ENCODE assay signal across 8 cellular contexts in the genomic region with DNA sequence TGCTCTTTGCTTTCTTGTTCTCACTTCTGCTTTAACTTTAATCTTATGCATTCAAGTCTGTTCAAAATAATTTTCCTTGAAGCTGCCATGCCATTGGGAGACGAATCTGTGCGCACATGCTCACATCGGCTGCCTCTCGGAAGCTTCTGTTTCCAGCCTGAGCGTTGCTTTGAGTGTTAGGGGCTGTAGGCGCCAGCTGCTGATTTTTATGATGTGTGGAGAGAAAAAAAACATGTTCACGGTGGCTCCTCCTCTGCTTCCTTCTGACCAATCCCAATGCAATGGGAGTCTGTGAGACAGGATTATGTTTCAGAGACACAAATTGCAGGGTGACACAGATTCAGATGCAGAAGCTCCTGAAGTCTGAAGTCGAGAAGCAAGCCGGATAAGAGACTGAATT. TPM values are rescaled to one million over a fixed set of nuclear protein-coding genes. Genes with fewer than 3 reads are reported as not detected.
DNase-seq lines count a peak whose midpoint lies in the region; ATAC-seq, FAIRE-seq and TF ChIP-seq lines count a peak whose summit lies in the region.

A gene (minus strand): TSS at position 178 of the 400 bp plus-strand sequence. CDS start 426 bp downstream, outside the sequence.

- no peak within 1 kb of the TSS for H2AFZ ChIP-seq in fibroblast of lung (ENCODE audit: low read length)

- no peak within 1 kb of the TSS for H3K4me2 ChIP-seq in fibroblast of lung (ENCODE audit: extremely low read depth, insufficient read depth, low read length)

- ATAC-seq in pancreas: peak in 3 of 4 donors; percentile 28 to 53 (median 53)
- no peak for ATAC-seq in HG02678 (IDR thresholded peaks at IDR 0.05; ENCODE audit: unreplicated experiment)

- H3K36me3 ChIP-seq in HEK293 (ENCODE audit: control insufficient read depth in 2 of 2, insufficient read depth in 1 of 2, low read length in 2 of 2): no peaks in the 10 kb centered on the region
- H3K36me3 ChIP-seq in fibroblast of lung (ENCODE audit: control insufficient read depth, insufficient read depth, low read length): no peaks in the 10 kb centered on the region
- H3K36me3 ChIP-seq in pancreas: no peaks in the 10 kb centered on the region

- DNase-seq in NCI-H69 (lab: John Stamatoyannopoulos, UW): peak; percentile 99
- DNase-seq in fibroblast of lung (ENCODE audit: low read depth in 2 of 2): peak; percentile 80 to 89
- DNase-seq in pancreas: no peak
- DNase-seq in activated effector memory CD4-positive, alpha-beta T cell treated with anti-CD3 and anti-CD28 coated beads, Interleukin-2, amount 50 U/mL, for 16 hours: no peak
- no peak for DNase-seq in 8988T
- no peak for DNase-seq in cerebellar nuclear complex (lab: John Stamatoyannopoulos, UW)

- POLR2A ChIA-PET in HEK293 (lab: Yijun Ruan, JAX): interaction anchor here (0.5 kb wide), 1 partner anchor 247 kb away, joined by 4 read pairs; no protein-coding TSS in a partner anchor

- H3K9me3 ChIP-seq in HEK293 (ENCODE audit: control insufficient read depth, insufficient read depth, low read depth, low read length): no peaks in the 10 kb centered on the region; the same call in 1 of the 2 replicates
- H3K9me3 ChIP-seq in fibroblast of lung (ENCODE audit: control insufficient read depth, insufficient read depth, low read depth, low read length): no peaks in the 10 kb centered on the region
- no peaks in the 10 kb centered on the region for H3K9me3 ChIP-seq in pancreas

- CTCF ChIA-PET in HEK293 (lab: Yijun Ruan, JAX): interaction anchor here (0.5 to 1.5 kb wide), 8 partner anchors 12 to 384 kb away, joined by 3 to 7 read pairs (median 4); no protein-coding TSS in a partner anchor

- FAIRE-seq in pancreas (lab: Jason Lieb, UNC): no peak

- H3K9ac ChIP-seq in fibroblast of lung (ENCODE audit: insufficient read depth, low read length): no peak within 1 kb of the TSS

- H3K27me3 ChIP-seq in fibroblast of lung (ENCODE audit: control insufficient read depth, insufficient read depth, low read length) (peaks cover 4% of the 10 kb centered on the region), pancreas (no peaks in the 10 kb centered on the region)

- peak within 1 kb of the TSS; percentile 13; the same call in 1 of the 2 replicates for H3K4me3 ChIP-seq in HEK293 (ENCODE audit: low read depth, low read length)
- H3K4me3 ChIP-seq in fibroblast of lung (replicated peaks in 1 of 4; ENCODE audit: control extremely low read depth in 1 of 4, insufficient read depth in 1 of 4, low read depth in 3 of 4, low read length in 4 of 4): peak within 1 kb of the TSS in 1 of 4 experiments; percentile 62
- H3K4me3 ChIP-seq in pancreas: no peak within 1 kb of the TSS

- H4K20me1 ChIP-seq in fibroblast of lung (ENCODE audit: control insufficient read depth, extremely low read depth, insufficient read depth, low read length): no peaks in the 10 kb centered on the region

- no peaks in the 10 kb centered on the region for H3K79me2 ChIP-seq in fibroblast of lung (ENCODE audit: control insufficient read depth, insufficient read depth, low read length)

- 1 to 2% methylated on average over 9 of the region's 9 CpGs for WGBS in pancreas, 2 donors

- H3K27ac ChIP-seq in HEK293 (ENCODE audit: extremely low read depth, low read depth, low read length): no peak within 1 kb of the TSS
- H3K27ac ChIP-seq in fibroblast of lung (ENCODE audit: insufficient read depth, low read length): no peak within 1 kb of the TSS
- H3K27ac ChIP-seq in pancreas: no peak within 1 kb of the TSS

- intact Hi-C loops in pancreas (cut with DNase I): no loop called here

- no peak for TF ChIP-seq CTCF in HEK293 (tag by site-specific recombination; IDR thresholded peaks at IDR 0.05)
- TF ChIP-seq CTCF in fibroblast of lung (conservative IDR thresholded peaks at IDR 0.05 in 1 of 2, IDR thresholded peaks at IDR 0.05 in 1 of 2; ENCODE audit: low read depth in 1 of 2, low read length in 2 of 2): no peak
- no peak for TF ChIP-seq CTCF in pancreas (IDR thresholded peaks at IDR 0.05)

- H3K4me1 ChIP-seq in HEK293 (ENCODE audit: control insufficient read depth, insufficient read depth, low read length): peaks cover 3% of the 10 kb centered on the region; the same call in 1 of the 2 replicates
- no peaks in the 10 kb centered on the region for H3K4me1 ChIP-seq in fibroblast of lung (ENCODE audit: control insufficient read depth, extremely low read depth, insufficient read depth, low read length)
- H3K4me1 ChIP-seq in pancreas: no peaks in the 10 kb centered on the region

TF ChIP-seq in HEK293, 187 proteins besides CTCF, POLR2A, EP300 and RAD21:
- TF ChIP-seq WT1 (tag by site-specific recombination; IDR thresholded peaks at IDR 0.05): no peak
- TF ChIP-seq ZNF530 (tag by site-specific recombination; IDR thresholded peaks at IDR 0.05; ENCODE audit: low read depth): no peak
- TF ChIP-seq, protein P1, sequence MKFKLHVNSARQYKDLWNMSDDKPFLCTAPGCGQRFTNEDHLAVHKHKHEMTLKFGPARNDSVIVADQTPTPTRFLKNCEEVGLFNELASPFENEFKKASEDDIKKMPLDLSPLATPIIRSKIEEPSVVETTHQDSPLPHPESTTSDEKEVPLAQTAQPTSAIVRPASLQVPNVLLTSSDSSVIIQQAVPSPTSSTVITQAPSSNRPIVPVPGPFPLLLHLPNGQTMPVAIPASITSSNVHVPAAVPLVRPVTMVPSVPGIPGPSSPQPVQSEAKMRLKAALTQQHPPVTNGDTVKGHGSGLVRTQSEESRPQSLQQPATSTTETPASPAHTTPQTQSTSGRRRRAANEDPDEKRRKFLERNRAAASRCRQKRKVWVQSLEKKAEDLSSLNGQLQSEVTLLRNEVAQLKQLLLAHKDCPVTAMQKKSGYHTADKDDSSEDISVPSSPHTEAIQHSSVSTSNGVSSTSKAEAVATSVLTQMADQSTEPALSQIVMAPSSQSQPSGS (tag by site-specific recombination; IDR thresholded peaks at IDR 0.05; ENCODE audit: low read depth): no peak
- TF ChIP-seq ZNF677 (tag by site-specific recombination; IDR thresholded peaks at IDR 0.05): no peak
- no peak for TF ChIP-seq ZSCAN16 (tag by site-specific recombination; IDR thresholded peaks at IDR 0.05)
- TF ChIP-seq ZNF596 (tag by site-specific recombination; IDR thresholded peaks at IDR 0.05): no peak
- TF ChIP-seq, protein P2, sequence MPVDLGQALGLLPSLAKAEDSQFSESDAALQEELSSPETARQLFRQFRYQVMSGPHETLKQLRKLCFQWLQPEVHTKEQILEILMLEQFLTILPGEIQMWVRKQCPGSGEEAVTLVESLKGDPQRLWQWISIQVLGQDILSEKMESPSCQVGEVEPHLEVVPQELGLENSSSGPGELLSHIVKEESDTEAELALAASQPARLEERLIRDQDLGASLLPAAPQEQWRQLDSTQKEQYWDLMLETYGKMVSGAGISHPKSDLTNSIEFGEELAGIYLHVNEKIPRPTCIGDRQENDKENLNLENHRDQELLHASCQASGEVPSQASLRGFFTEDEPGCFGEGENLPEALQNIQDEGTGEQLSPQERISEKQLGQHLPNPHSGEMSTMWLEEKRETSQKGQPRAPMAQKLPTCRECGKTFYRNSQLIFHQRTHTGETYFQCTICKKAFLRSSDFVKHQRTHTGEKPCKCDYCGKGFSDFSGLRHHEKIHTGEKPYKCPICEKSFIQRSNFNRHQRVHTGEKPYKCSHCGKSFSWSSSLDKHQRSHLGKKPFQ (tag by site-specific recombination; IDR thresholded peaks at IDR 0.05): no peak
- TF ChIP-seq, protein P3, sequence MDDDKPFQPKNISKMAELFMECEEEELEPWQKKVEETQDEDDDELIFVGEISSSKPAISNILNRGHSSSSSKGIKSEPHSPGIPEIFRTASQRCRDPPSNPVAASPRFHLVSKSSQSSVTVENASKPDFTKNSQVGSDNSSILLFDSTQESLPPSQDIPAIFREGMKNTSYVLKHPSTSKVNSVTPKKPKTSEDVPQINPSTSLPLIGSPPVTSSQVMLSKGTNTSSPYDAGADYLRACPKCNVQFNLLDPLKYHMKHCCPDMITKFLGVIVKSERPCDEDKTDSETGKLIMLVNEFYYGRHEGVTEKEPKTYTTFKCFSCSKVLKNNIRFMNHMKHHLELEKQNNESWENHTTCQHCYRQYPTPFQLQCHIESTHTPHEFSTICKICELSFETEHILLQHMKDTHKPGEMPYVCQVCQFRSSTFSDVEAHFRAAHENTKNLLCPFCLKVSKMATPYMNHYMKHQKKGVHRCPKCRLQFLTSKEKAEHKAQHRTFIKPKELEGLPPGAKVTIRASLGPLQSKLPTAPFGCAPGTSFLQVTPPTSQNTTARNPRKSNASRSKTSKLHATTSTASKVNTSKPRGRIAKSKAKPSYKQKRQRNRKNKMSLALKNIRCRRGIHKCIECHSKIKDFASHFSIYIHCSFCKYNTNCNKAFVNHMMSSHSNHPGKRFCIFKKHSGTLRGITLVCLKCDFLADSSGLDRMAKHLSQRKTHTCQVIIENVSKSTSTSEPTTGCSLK (tag by site-specific recombination; IDR thresholded peaks at IDR 0.05): no peak
- TF ChIP-seq KLF8 (tag by site-specific recombination; IDR thresholded peaks at IDR 0.05): no peak
- TF ChIP-seq IKZF3 (tag by site-specific recombination; IDR thresholded peaks at IDR 0.05): no peak
- TF ChIP-seq, protein P4, sequence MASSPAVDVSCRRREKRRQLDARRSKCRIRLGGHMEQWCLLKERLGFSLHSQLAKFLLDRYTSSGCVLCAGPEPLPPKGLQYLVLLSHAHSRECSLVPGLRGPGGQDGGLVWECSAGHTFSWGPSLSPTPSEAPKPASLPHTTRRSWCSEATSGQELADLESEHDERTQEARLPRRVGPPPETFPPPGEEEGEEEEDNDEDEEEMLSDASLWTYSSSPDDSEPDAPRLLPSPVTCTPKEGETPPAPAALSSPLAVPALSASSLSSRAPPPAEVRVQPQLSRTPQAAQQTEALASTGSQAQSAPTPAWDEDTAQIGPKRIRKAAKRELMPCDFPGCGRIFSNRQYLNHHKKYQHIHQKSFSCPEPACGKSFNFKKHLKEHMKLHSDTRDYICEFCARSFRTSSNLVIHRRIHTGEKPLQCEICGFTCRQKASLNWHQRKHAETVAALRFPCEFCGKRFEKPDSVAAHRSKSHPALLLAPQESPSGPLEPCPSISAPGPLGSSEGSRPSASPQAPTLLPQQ (tag by site-specific recombination; IDR thresholded peaks at IDR 0.05): no peak

RNA-seq across cellular contexts. Expression of the gene that starts here (rescaled TPM):
- not detected in 2 replicates for total RNA-seq in fibroblast of lung
- not detected in 2 replicates for polyA plus RNA-seq in fibroblast of lung
- polyA plus RNA-seq in fibroblast of lung (2012): not detected in 2 replicates
- polyA minus RNA-seq in fibroblast of lung (ENCODE audit: low replicate concordance): not detected in 2 replicates
- not detected for total RNA-seq in pancreas
- under 1 TPM in 1 of 2 donors, not detected in 1; 0.05 TPM for polyA plus RNA-seq in pancreas

Comparison
In these comparisons a context has a peak if more than half of its experiments do, and no peak if none do; other contexts are left out.
1. Peak in DNase-seq in fibroblast of lung; RNA of the gene not detected or under 1 TPM.
2. Peak in ATAC-seq in pancreas; RNA of the gene not detected or under 1 TPM.